In the genomic region with DNA sequence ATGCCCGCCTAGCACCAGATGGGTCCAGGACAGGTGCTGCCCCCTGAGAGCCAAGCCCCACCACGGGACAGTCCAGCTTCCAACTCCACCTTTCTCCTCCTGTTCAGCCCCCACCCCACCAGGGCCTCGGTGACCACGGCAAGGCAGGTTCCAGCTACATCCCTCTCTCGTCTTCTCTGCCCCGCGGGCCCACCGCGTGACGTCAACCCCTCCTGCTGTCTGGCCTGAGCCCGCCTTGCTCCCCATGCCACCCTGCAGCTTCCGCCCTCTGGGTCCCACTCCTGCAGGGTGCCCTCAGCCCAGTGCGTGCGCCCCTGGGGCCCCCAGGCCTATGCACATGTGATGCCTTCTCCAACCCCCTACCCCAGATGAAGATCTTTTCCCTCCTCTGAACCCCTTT, we compare ENCODE assay signal across 25 cellular contexts. TPM values are rescaled to one million over a fixed set of nuclear protein-coding genes. Genes with fewer than 3 reads are reported as not detected.
"Had no signal": no experiment of that assay in that cellular context is flagged by ENCODE, and none has a peak within 500 bp of the region (broad histone marks: within the 10 kb centered on the region; RNA-seq: fewer than 3 reads in every experiment).

No MANE protein-coding gene starts in this region.

- H3K4me3 ChIP-seq: esophagus muscularis mucosa, gastrocnemius medialis, heart right ventricle, left ventricle myocardium inferior, lung, sigmoid colon, skin epidermis, suprapubic skin, tibial artery, upper lobe of left lung, uterus had no signal

- DNase-seq: effector memory CD8-positive, alpha-beta T cell; gastrocnemius medialis; heart right ventricle; hypothalamus; immature natural killer cell; left cardiac atrium; left ventricle myocardium inferior; mesendoderm; naive B cell; occipital lobe; sigmoid colon; stimulated activated CD4-positive, alpha-beta T cell treated with anti-CD3 and anti-CD28 coated beads, Interleukin-12 subunit alpha, Interleukin-12 subunit beta, amount 100 ng/mL, for 4 hours; stimulated activated naive CD4-positive, alpha-beta T cell; tibial artery; upper lobe of left lung; uterus had no signal

- H3K27ac ChIP-seq: epithelial cell of prostate, esophagus muscularis mucosa, gastrocnemius medialis, left ventricle myocardium inferior, skin epidermis, suprapubic skin, tibial artery, upper lobe of left lung, uterus had no signal

- H3K36me3 Mint-ChIP-seq: immature natural killer cell, naive B cell had no signal

- H3K9me3 ChIP-seq: esophagus muscularis mucosa, gastrocnemius medialis, heart right ventricle, left ventricle myocardium inferior, sigmoid colon, suprapubic skin, tibial artery, upper lobe of left lung, uterus had no signal

- H3K4me3 Mint-ChIP-seq: dendritic cell treated with granulocyte-macrophage colony-stimulating factor and Interleukin-4, amounts not matched to agents 40 ng/mL and 50 ng/mL, for 4 days; effector memory CD8-positive, alpha-beta T cell; immature natural killer cell; naive B cell; nephron had no signal

- H3K9me3 Mint-ChIP-seq: dendritic cell treated with granulocyte-macrophage colony-stimulating factor and Interleukin-4, amounts not matched to agents 40 ng/mL and 50 ng/mL, for 4 days; effector memory CD8-positive, alpha-beta T cell; naive B cell; nephron had no signal

- FAIRE-seq: colon, keratinocyte had no signal

- H3K4me1 Mint-ChIP-seq: immature natural killer cell, naive B cell had no signal

- ATAC-seq: effector memory CD8-positive, alpha-beta T cell; gastrocnemius medialis; heart right ventricle; left cardiac atrium had no signal

- H3K27me3 ChIP-seq: esophagus muscularis mucosa, sigmoid colon, tibial artery, upper lobe of left lung, uterus had no signal

- H3K36me3 ChIP-seq: esophagus muscularis mucosa, gastrocnemius medialis, heart right ventricle, left ventricle myocardium inferior, sigmoid colon, suprapubic skin, tibial artery, upper lobe of left lung, uterus had no signal

- H3K27ac Mint-ChIP-seq: dendritic cell treated with granulocyte-macrophage colony-stimulating factor and Interleukin-4, amounts not matched to agents 40 ng/mL and 50 ng/mL, for 4 days; effector memory CD8-positive, alpha-beta T cell; immature natural killer cell; naive B cell had no signal

RNA-seq across cellular contexts. Expression of a gene that starts 6.8 kb away (rescaled TPM):
- polyA plus RNA-seq: immature natural killer cell, keratinocyte had no signal
